In genomic region chr6:38187285-38187684, GRCh38 we compare ENCODE assay signal across 23 cellular contexts.
DNase-seq lines count a peak whose midpoint lies in the region; ATAC-seq and TF ChIP-seq lines count a peak whose summit lies in the region.
"Had no signal": no experiment of that assay in that cellular context is flagged by ENCODE, and none has a peak within 500 bp of the region (broad histone marks: within the 10 kb centered on the region; RNA-seq: fewer than 3 reads in every experiment).

No MANE protein-coding gene starts in this region.

- H3K79me1 ChIP-seq in H9 (ENCODE audit: insufficient read depth, low read depth, low read length, poor library complexity, severe bottlenecking), result no peaks in the 10 kb centered on the region

- H3K56ac ChIP-seq in H9 (ENCODE audit: insufficient read length, low read depth, low read length), result no peak overlapping the region

- H3K9me3 ChIP-seq in H9 (ENCODE audit: control insufficient read depth, low read depth, low read length), result no peaks in the 10 kb centered on the region
- H3K9me3 ChIP-seq: right atrium auricular region, tibial nerve had no signal

- H3K36me3 Mint-ChIP-seq in H9 (ENCODE audit: insufficient read depth in 1 of 3, low read depth in 3 of 3), result no peaks in the 10 kb centered on the region
- H3K36me3 Mint-ChIP-seq: mesothelial cell of epicardium had no signal

- H3K27me3 Mint-ChIP-seq in H9 (ENCODE audit: low read depth), result no peaks in the 10 kb centered on the region; the same call in 1 of the 2 replicates
- H3K27me3 Mint-ChIP-seq: CD4-positive, CD25-positive, alpha-beta regulatory T cell had no signal

- H3K4me2 ChIP-seq in H9 (ENCODE audit: insufficient read depth, insufficient read length, low read length), result no peak overlapping the region

- H3T11ph ChIP-seq in H9 (ENCODE audit: low read length), result no peak overlapping the region

- no peak overlapping the region for H4K8ac ChIP-seq in H9 (replicated peaks; ENCODE audit: insufficient read length, low read depth, low read length)

- H4K20me1 ChIP-seq in H9 (ENCODE audit: control insufficient read depth, insufficient read depth, insufficient read length), result no peaks in the 10 kb centered on the region

- H3K23ac ChIP-seq in H9 (ENCODE audit: insufficient read length, low read depth, low read length), result no peak overlapping the region

- no peaks in the 10 kb centered on the region for H3K9me3 Mint-ChIP-seq in H9
- H3K9me3 Mint-ChIP-seq: CD4-positive, CD25-positive, alpha-beta regulatory T cell; mesothelial cell of epicardium; nephron had no signal

- H4K5ac ChIP-seq in H9 (ENCODE audit: insufficient read length, low read depth, low read length), result no peak overlapping the region

- no peaks in the 10 kb centered on the region for H3K79me2 ChIP-seq in H9 (ENCODE audit: insufficient read depth, low read length)

- no peak overlapping the region for H2AFZ ChIP-seq in H9 (ENCODE audit: low read length)

- no peak overlapping the region for H3K4me3 Mint-ChIP-seq in H9
- H3K4me3 Mint-ChIP-seq: CD4-positive, CD25-positive, alpha-beta regulatory T cell; mesothelial cell of epicardium; nephron had no signal

- H3K27me3 ChIP-seq in H9 (ENCODE audit: insufficient read depth, low read length), result no peaks in the 10 kb centered on the region
- H3K27me3 ChIP-seq: right atrium auricular region, tibial nerve had no signal

- H3K14ac ChIP-seq in H9 (ENCODE audit: insufficient read depth, low read length), result no peak overlapping the region

- no peak overlapping the region for H2BK12ac ChIP-seq in H9 (ENCODE audit: insufficient read length, low read depth, low read length)

- no peak overlapping the region for H2BK120ac ChIP-seq in H9 (ENCODE audit: low read depth, low read length, poor library complexity, severe bottlenecking)

- no peak overlapping the region for H2BK20ac ChIP-seq in H9 (ENCODE audit: low read depth, low read length, poor library complexity, severe bottlenecking)

- no peak overlapping the region for H3K9ac ChIP-seq in H9 (ENCODE audit: extremely low read depth, insufficient read length, low read length)

- H2AK5ac ChIP-seq in H9 (ENCODE audit: insufficient read length, low read length), result no peak overlapping the region

- no peak overlapping the region for H3K4ac ChIP-seq in H9 (ENCODE audit: low read depth, low read length)

- WGBS in H9 (ENCODE audit: extremely low coverage, insufficient read length, low lambda C conversion rate), result no CpG with 5 or more reads among the region's 9 CpGs

- peak; percentile 57 for DNase-seq in Ammon's horn (ENCODE audit: low spot score)
- DNase-seq in H9, result peak; percentile 41
- peak; percentile 11 for DNase-seq in cerebellar cortex (ENCODE audit: low spot score)
- peak; percentile 54 for DNase-seq in medulla oblongata (ENCODE audit: extremely low spot score)
- DNase-seq in SW480 (ENCODE audit: low spot score), result no peak
- DNase-seq in AG20443 (ENCODE audit: low spot score), result no peak
- no peak for DNase-seq in NCI-H1092 treated with DMSO at 0.1 percent for 48 hours (lab: John Stamatoyannopoulos, UW)
- DNase-seq: ACHN; activated CD4-positive, CD25-positive, alpha-beta regulatory T cell treated with anti-CD3 and anti-CD28 coated beads, Interleukin-2, amount 50 U/mL, for 72 hours; CD4-positive, CD25-positive, alpha-beta regulatory T cell; effector memory CD4-positive, alpha-beta T cell; GOT3; KBM-7; MV-4-11; NCI-H1930; OCI-M1; SHP77; stimulated activated naive CD4-positive, alpha-beta T cell treated with Interleukin-2 at 50 U/mL for 16 hours had no signal

- peaks cover 7% of the 10 kb centered on the region; the same call in 1 of the 2 replicates for H3K4me1 ChIP-seq in H9 (ENCODE audit: insufficient read depth, low read length)
- H3K4me1 ChIP-seq: right atrium auricular region had no signal

- ATAC-seq in activated CD4-positive, CD25-positive, alpha-beta regulatory T cell treated with anti-CD3 and anti-CD28 coated beads, Interleukin-2, amount 50 U/mL, for 24 hours, result no peak

- no peaks in the 10 kb centered on the region for H3K23me2 ChIP-seq in H9 (ENCODE audit: insufficient read length, low read depth, low read length, poor library complexity, severe bottlenecking)

- H2BK5ac ChIP-seq in H9 (ENCODE audit: insufficient read length, low read length), result no peak overlapping the region

- H3K27ac Mint-ChIP-seq in H9, result peak overlapping the region in 1 of 3 experiments; percentile 57; a peak in 2 of 7 replicates
- H3K27ac Mint-ChIP-seq: CD4-positive, CD25-positive, alpha-beta regulatory T cell; mesothelial cell of epicardium; nephron had no signal

- peaks cover 33 to 34% of the 10 kb centered on the region in 2 experiments for H3K4me1 Mint-ChIP-seq in H9

- no peak overlapping the region for H3K27ac ChIP-seq in H9 (ENCODE audit: insufficient read length, low read depth, low read length)
- H3K27ac ChIP-seq: right atrium auricular region, tibial nerve had no signal

- H2BK15ac ChIP-seq in H9 (ENCODE audit: low read depth, low read length), result no peak overlapping the region

- no peak overlapping the region for H3K18ac ChIP-seq in H9 (ENCODE audit: insufficient read length, low read depth, low read length)

- peak; percentile 34; the same call in 1 of the 3 replicates for TF ChIP-seq CTCF in H9 (conservative IDR thresholded peaks at IDR 0.05)

- no peak overlapping the region for H4K91ac ChIP-seq in H9 (ENCODE audit: insufficient read length, low read depth, low read length)

Comparison
In these comparisons a context has a peak if more than half of its experiments do, and no peak if none do; other contexts are left out.
1. DNase-seq: peak in Ammon's horn (single experiment), H9 (single experiment), cerebellar cortex (single experiment) and medulla oblongata (single experiment); none in SW480 (single experiment), AG20443 (single experiment) and NCI-H1092 treated with DMSO at 0.1 percent for 48 hours (single experiment).